In the genomic region with DNA sequence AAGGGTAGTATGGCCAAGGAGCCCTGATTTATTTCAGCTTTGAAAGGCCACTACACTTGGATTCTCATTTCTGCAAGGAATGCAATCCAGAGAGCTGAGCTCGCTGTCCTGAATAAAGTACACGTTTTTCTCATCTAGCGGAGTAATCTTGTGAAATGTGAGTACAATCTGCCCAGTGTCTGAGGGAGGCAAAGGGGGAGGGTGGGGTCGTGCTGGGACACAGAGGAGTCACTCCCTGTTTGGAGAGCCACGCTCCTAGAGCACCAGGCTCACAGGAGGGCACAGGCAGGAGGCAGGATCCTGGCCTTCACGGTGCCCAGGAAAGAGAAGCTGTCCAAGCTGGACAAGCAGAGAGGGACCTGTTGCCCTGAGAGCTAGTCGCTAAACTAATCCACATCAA, we compare ENCODE assay signal across 13 cellular contexts. TPM values are rescaled to one million over a fixed set of nuclear protein-coding genes. Genes with fewer than 3 reads are reported as not detected.
A peak's percentile ranks its signal among the peaks of the same experiment; 100 is the strongest.
DNase-seq lines count a peak whose midpoint lies in the region; ATAC-seq and TF ChIP-seq lines count a peak whose summit lies in the region.
"Had no signal": no experiment of that assay in that cellular context is flagged by ENCODE, and none has a peak within 500 bp of the region (broad histone marks: within the 10 kb centered on the region; RNA-seq: fewer than 3 reads in every experiment).

No MANE protein-coding gene starts in this region.

- TF ChIP-seq POLR2A in breast epithelium (IDR thresholded peaks at IDR 0.05): no peak

- CTCF ChIA-PET in MCF 10A (lab: Yijun Ruan, JAX): interaction anchor here (0.5 to 1.1 kb wide), 3 partner anchors 57 to 106 kb away, joined by 3 to 4 read pairs (median 4); partner anchors contain the start of gene MOB3B

- H3K27me3 ChIP-seq in breast epithelium: no peaks in the 10 kb centered on the region
- no peaks in the 10 kb centered on the region for H3K27me3 ChIP-seq in aorta (ENCODE audit: control insufficient read depth in 1 of 2, insufficient read depth in 2 of 2, low read length in 1 of 2)
- H3K27me3 ChIP-seq in effector memory CD4-positive, alpha-beta T cell (replicated peaks; ENCODE audit: control insufficient read depth, insufficient read depth, low read length, poor library complexity, severe bottlenecking): no peaks in the 10 kb centered on the region

- intact Hi-C loops in breast epithelium (cut with DNase I; ENCODE audit: low total_unique reads): no loop called here
- intact Hi-C loops in MCF 10A (cut with micrococcal nuclease): no loop called here
- intact Hi-C loops in aorta (cut with DNase I): no loop called here

- WGBS in aorta, 2 donors: 25 to 28% methylated on average over 7 of the region's 7 CpGs

- BruUV-seq in MCF 10A (replicated peaks; lab: Mats Ljungman, UMichigan): no TSS peak

- peak overlapping the region; percentile 80 to 85 for H3K27ac ChIP-seq in breast epithelium
- H3K27ac ChIP-seq in aorta (ENCODE audit: low read depth in 1 of 2, low read length in 2 of 2): no peak overlapping the region
- H3K27ac ChIP-seq in effector memory CD4-positive, alpha-beta T cell (ENCODE audit: insufficient read depth, low read length, poor library complexity, severe bottlenecking): no peak overlapping the region
- H3K27ac ChIP-seq: A549 had no signal

- H3K36me3 ChIP-seq in breast epithelium (no peaks in the 10 kb centered on the region), aorta (ENCODE audit: control insufficient read depth in 1 of 2, insufficient read depth in 2 of 2, low read length in 1 of 2) (no peaks in the 10 kb centered on the region)
- no peaks in the 10 kb centered on the region for H3K36me3 ChIP-seq in effector memory CD4-positive, alpha-beta T cell (ENCODE audit: control insufficient read depth, insufficient read depth, low read length)

- H3K27me3 Mint-ChIP-seq in MCF 10A (ENCODE audit: insufficient read depth, unreplicated experiment) (no peaks in the 10 kb centered on the region), nephron (ENCODE audit: low read depth) (no peaks in the 10 kb centered on the region)
- H3K27me3 Mint-ChIP-seq: activated CD4-positive, alpha-beta T cell treated with anti-CD3 and anti-CD28 coated beads, Interleukin-2, amount 10 ng/mL, durations not matched to agents 24 days and 14 days had no signal

- H3K9me3 ChIP-seq in breast epithelium: no peaks in the 10 kb centered on the region
- H3K9me3 ChIP-seq in aorta (ENCODE audit: control insufficient read depth, low read length): no peaks in the 10 kb centered on the region
- H3K9me3 ChIP-seq in effector memory CD4-positive, alpha-beta T cell (ENCODE audit: control insufficient read depth, low read length): no peaks in the 10 kb centered on the region

- peaks cover 7% of the 10 kb centered on the region for H3K36me3 Mint-ChIP-seq in MCF 10A (ENCODE audit: insufficient read depth, unreplicated experiment)
- peaks cover 16% of the 10 kb centered on the region for H3K36me3 Mint-ChIP-seq in nephron (ENCODE audit: low read depth)

- no peak overlapping the region for H3K4me3 Mint-ChIP-seq in MCF 10A (ENCODE audit: unreplicated experiment)
- H3K4me3 Mint-ChIP-seq in nephron: no peak overlapping the region
- H3K4me3 Mint-ChIP-seq: activated CD4-positive, alpha-beta T cell treated with anti-CD3 and anti-CD28 coated beads, Interleukin-2, amount 10 ng/mL, durations not matched to agents 24 days and 14 days had no signal

- ATAC-seq in aorta (ENCODE audit: low FRiP score) (peak; percentile 65), HG02763 (IDR thresholded peaks at IDR 0.05; ENCODE audit: unreplicated experiment) (no peak)
- ATAC-seq: A549 had no signal

- H3K4me1 ChIP-seq in breast epithelium: peaks cover 4 to 10% of the 10 kb centered on the region in 2 donors
- H3K4me1 ChIP-seq in aorta (ENCODE audit: control insufficient read depth in 1 of 2, insufficient read depth in 2 of 2, low read length in 2 of 2): peaks cover 2 to 3% of the 10 kb centered on the region in 2 donors
- H3K4me1 ChIP-seq in effector memory CD4-positive, alpha-beta T cell (ENCODE audit: control insufficient read depth, insufficient read depth, low read length, poor library complexity, severe bottlenecking): no peaks in the 10 kb centered on the region
- H3K4me1 ChIP-seq: A549 had no signal

- POLR2A ChIA-PET in MCF 10A (lab: Yijun Ruan, JAX): interaction anchor here (0.6 kb wide), 1 partner anchor 41 kb away, joined by 3 read pairs; no protein-coding TSS in a partner anchor

- DNase-seq in breast epithelium (ENCODE audit: low spot score in 2 of 2) (peak in 1 of 2 donors; percentile 62), MCF 10A (ENCODE audit: unreplicated experiment) (no peak), fibroblast of the conjunctiva (ENCODE audit: low read depth) (peak; percentile 36), aorta (peak; percentile 53 to 77)
- DNase-seq in effector memory CD4-positive, alpha-beta T cell: no peak
- no peak for DNase-seq in activated CD4-positive, CD25-positive, alpha-beta regulatory T cell treated with anti-CD3 and anti-CD28 coated beads, Interleukin-2, amount 50 U/mL, for 72 hours
- DNase-seq: activated CD4-positive, alpha-beta T cell treated with anti-CD3 and anti-CD28 coated beads, Interleukin-2, amount 10 ng/mL, durations not matched to agents 24 days and 14 days; amniotic stem cell; GF-D8 had no signal

- H3K9me3 Mint-ChIP-seq in MCF 10A (ENCODE audit: unreplicated experiment): peaks cover 1% of the 10 kb centered on the region
- H3K9me3 Mint-ChIP-seq in nephron: peaks cover 2% of the 10 kb centered on the region

- H3K4me3 ChIP-seq in breast epithelium (no peak overlapping the region), aorta (ENCODE audit: low read length in 2 of 2) (no peak overlapping the region)
- H3K4me3 ChIP-seq in effector memory CD4-positive, alpha-beta T cell (ENCODE audit: insufficient read depth, low read depth, low read length, poor library complexity, severe bottlenecking): no peak overlapping the region
- H3K4me3 ChIP-seq: A549 had no signal

- H3K27ac Mint-ChIP-seq in MCF 10A (ENCODE audit: low read depth, unreplicated experiment) (no peak overlapping the region), nephron (peak overlapping the region; percentile 16 to 55 (median 39))
- H3K27ac Mint-ChIP-seq: activated CD4-positive, alpha-beta T cell treated with anti-CD3 and anti-CD28 coated beads, Interleukin-2, amount 10 ng/mL, durations not matched to agents 24 days and 14 days had no signal

- TF ChIP-seq CTCF in breast epithelium (IDR thresholded peaks at IDR 0.05) (no peak), MCF 10A (IDR thresholded peaks at IDR 0.05; ENCODE audit: unreplicated experiment) (no peak), nephron (IDR thresholded peaks at IDR 0.05; ENCODE audit: unreplicated experiment in 3 of 3) (no peak)

- H3K4me1 Mint-ChIP-seq in MCF 10A (ENCODE audit: insufficient read depth, unreplicated experiment) (no peaks in the 10 kb centered on the region), nephron (peaks cover 50% of the 10 kb centered on the region)

RNA-seq across cellular contexts. Expression of gene IFNK, which starts 51.0 kb away (rescaled TPM):
- not detected for total RNA-seq in breast epithelium
- total RNA-seq in MCF 10A (2022): not detected in 2 replicates
- total RNA-seq in aorta: not detected
- polyA plus RNA-seq in aorta: not detected
- total RNA-seq: activated CD4-positive, alpha-beta T cell treated with anti-CD3 and anti-CD28 coated beads, Interleukin-2, amount 10 ng/mL, durations not matched to agents 24 days and 14 days; glomerular endothelial cell had no signal
- polyA plus RNA-seq: A549 had no signal

RNA-seq across cellular contexts. Expression of gene MOB3B, which starts 56.5 kb away (rescaled TPM):
- 10 to 100 TPM; 12.8 to 19.3 (median 13.1) TPM for total RNA-seq in breast epithelium
- total RNA-seq in MCF 10A (2022): 2.2 and 3.7 TPM in 2 replicates
- total RNA-seq in aorta: 1 to 10 TPM; 5.8 to 9.0 TPM
- 1 to 10 TPM; 3.0 to 5.8 TPM for polyA plus RNA-seq in aorta

Comparison
In these comparisons a context has a peak if more than half of its experiments do, and no peak if none do; other contexts are left out.
1. DNase-seq: peak in fibroblast of the conjunctiva (single experiment) and aorta (2 of 2); none in MCF 10A (single experiment), effector memory CD4-positive, alpha-beta T cell (0 of 3) and activated CD4-positive, CD25-positive, alpha-beta regulatory T cell treated with anti-CD3 and anti-CD28 coated beads, Interleukin-2, amount 50 U/mL, for 72 hours (single experiment).
2. H3K27ac ChIP-seq: peak in breast epithelium (2 of 2); none in aorta (0 of 2) and effector memory CD4-positive, alpha-beta T cell (single experiment).